In genomic region chr7:35816514-35816913, GRCh38 we compare ENCODE assay signal across 30 cellular contexts. TPM values are rescaled to one million over a fixed set of nuclear protein-coding genes. Genes with fewer than 3 reads are reported as not detected.
DNase-seq lines count a peak whose midpoint lies in the region; ATAC-seq, FAIRE-seq and TF ChIP-seq lines count a peak whose summit lies in the region.
"Had no signal": no experiment of that assay in that cellular context is flagged by ENCODE, and none has a peak within 500 bp of the region (broad histone marks: within the 10 kb centered on the region; RNA-seq: fewer than 3 reads in every experiment).

No MANE protein-coding gene starts in this region.

- FAIRE-seq in HepG2 (lab: Jason Lieb, UNC), result no peak
- FAIRE-seq: endometrium had no signal

- no peaks in the 10 kb centered on the region for H3K36me3 Mint-ChIP-seq in MCF 10A (ENCODE audit: insufficient read depth, unreplicated experiment)
- peaks cover 40% of the 10 kb centered on the region for H3K36me3 Mint-ChIP-seq in activated T-helper 17 cell treated with anti-CD3 and anti-CD28 coated beads, Interleukin-2, amount 50 U/mL, for 72 hours (ENCODE audit: low read depth)

- H3K27ac Mint-ChIP-seq in MCF 10A (ENCODE audit: low read depth, unreplicated experiment), result no peak overlapping the region
- peak overlapping the region; percentile 53 for H3K27ac Mint-ChIP-seq in activated T-helper 17 cell treated with anti-CD3 and anti-CD28 coated beads, Interleukin-2, amount 50 U/mL, for 72 hours
- H3K27ac Mint-ChIP-seq: neural progenitor cell; T-helper 1 cell treated with Interleukin-12 subunit alpha and Interleukin-12 subunit beta and Interleukin-4 antibody, amounts not matched to agents 30 μg/mL and 1 μg/mL, for 36 hours had no signal

- H4K20me1 ChIP-seq in mammary epithelial cell (ENCODE audit: insufficient read depth, low read length), result peaks cover 4% of the 10 kb centered on the region
- peaks cover 75% of the 10 kb centered on the region for H4K20me1 ChIP-seq in osteoblast (ENCODE audit: insufficient read depth, low read length)
- peaks cover 20% of the 10 kb centered on the region for H4K20me1 ChIP-seq in HepG2 (ENCODE audit: insufficient read depth, low read length)

- H3K79me2 ChIP-seq in mammary epithelial cell (ENCODE audit: insufficient read depth, low read length) (peaks cover 98% of the 10 kb centered on the region), osteoblast (ENCODE audit: insufficient read depth, low read length) (peaks cover 99% of the 10 kb centered on the region), HepG2 (ENCODE audit: insufficient read depth, low read length) (peaks cover 96% of the 10 kb centered on the region)

- H3K4me3 ChIP-seq in mammary epithelial cell (replicated peaks in 1 of 3; ENCODE audit: insufficient read depth in 1 of 3, low read depth in 2 of 3, low read length in 3 of 3), result no peak overlapping the region
- H3K4me3 ChIP-seq in osteoblast (ENCODE audit: insufficient read depth, low read length), result no peak overlapping the region
- no peak overlapping the region for H3K4me3 ChIP-seq in HepG2 (replicated peaks in 1 of 3; ENCODE audit: insufficient read depth in 1 of 3, low read depth in 2 of 3, low read length in 3 of 3)
- H3K4me3 ChIP-seq: neural progenitor cell, skin epidermis, testis, uterus had no signal

- H3K9ac ChIP-seq in mammary epithelial cell (ENCODE audit: insufficient read depth, low read length) (no peak overlapping the region), HepG2 (ENCODE audit: insufficient read depth, low read depth, low read length) (no peak overlapping the region)
- H3K9ac ChIP-seq: neural progenitor cell had no signal

- ATAC-seq in activated T-helper 17 cell treated with anti-CD3 and anti-CD28 coated beads, Interleukin-2, amount 50 U/mL, for 72 hours (replicated peaks), result no peak
- peak; percentile 58 for ATAC-seq in foreskin keratinocyte
- ATAC-seq in GM18907 (IDR thresholded peaks at IDR 0.05; ENCODE audit: unreplicated experiment), result no peak
- ATAC-seq in GM21717 (IDR thresholded peaks at IDR 0.05; ENCODE audit: unreplicated experiment), result no peak
- no peak for ATAC-seq in HepG2
- ATAC-seq: Right ventricle myocardium inferior, SK-N-SH treated with all-trans-retinoic acid at 6 μM for 48 hours had no signal

- DNase-seq in mammary epithelial cell (peak; percentile 65), MCF 10A (ENCODE audit: unreplicated experiment) (no peak), foreskin keratinocyte (peak; percentile 58 to 70), osteoblast (ENCODE audit: insufficient read length, low spot score, missing footprints) (no peak), HepG2 (ENCODE audit: low spot score) (no peak)
- DNase-seq: activated CD4-positive, alpha-beta T cell treated with anti-CD3 and anti-CD28 coated beads, Interleukin-2, amount 50 U/mL, for 48 hours; activated CD4-positive, CD25-positive, alpha-beta regulatory T cell; activated CD8-positive, alpha-beta memory T cell treated with anti-CD3 and anti-CD28 coated beads, Interleukin-2, amount 50 U/mL, for 4 hours; activated effector memory CD4-positive, alpha-beta T cell treated with anti-CD3 and anti-CD28 coated beads, Interleukin-2, amount 50 U/mL, for 16 hours; CD4-positive, alpha-beta memory T cell; cerebellar nuclear complex; GOT3; hippocampal formation; mesenchymal stem cell; NCI-H1105; NCI-H187; NCI-H524 treated with DMSO at 0.1 percent for 48 hours; NK-92 treated with Interleukin-12 subunit alpha and Interleukin-12 subunit beta, amount 100 ng/mL, for 24 hours; stimulated activated naive CD4-positive, alpha-beta T cell; testis; uterus had no signal

- in situ Hi-C loops in mammary epithelial cell (cut with MboI; ENCODE audit: low sequenced_read_pairs in 2 of 2) (no loop called here), HepG2 (cut with HindIII; ENCODE audit: extremely low pct_ligation_motif_present, low pct_unique_long_range_greater_than_20kb) (no loop called here)

- H2AFZ ChIP-seq in mammary epithelial cell (ENCODE audit: low read depth, low read length), result no peak overlapping the region
- no peak overlapping the region for H2AFZ ChIP-seq in osteoblast (ENCODE audit: low read length)
- no peak overlapping the region for H2AFZ ChIP-seq in HepG2 (ENCODE audit: low read length)
- H2AFZ ChIP-seq: neural progenitor cell had no signal

- no peak overlapping the region for H3K27ac ChIP-seq in mammary epithelial cell (ENCODE audit: insufficient read depth, low read depth, low read length)
- H3K27ac ChIP-seq in foreskin keratinocyte, result no peak overlapping the region
- H3K27ac ChIP-seq in osteoblast (ENCODE audit: low read depth, low read length), result no peak overlapping the region
- H3K27ac ChIP-seq in HepG2 (ENCODE audit: extremely low read length, insufficient read depth, low read length), result no peak overlapping the region
- H3K27ac ChIP-seq: neural progenitor cell, skin epidermis, testis, uterus had no signal

- peaks cover 31% of the 10 kb centered on the region for H3K4me1 Mint-ChIP-seq in MCF 10A (ENCODE audit: insufficient read depth, unreplicated experiment)
- peaks cover 58% of the 10 kb centered on the region for H3K4me1 Mint-ChIP-seq in activated T-helper 17 cell treated with anti-CD3 and anti-CD28 coated beads, Interleukin-2, amount 50 U/mL, for 72 hours
- H3K4me1 Mint-ChIP-seq: neural progenitor cell had no signal

- TF ChIP-seq CTCF in mammary epithelial cell (conservative IDR thresholded peaks at IDR 0.05 in 1 of 2, IDR thresholded peaks at IDR 0.05 in 1 of 2; ENCODE audit: extremely low read depth in 1 of 2, insufficient read depth in 1 of 2, low read depth in 1 of 2, low read length in 2 of 2) (no peak), MCF 10A (IDR thresholded peaks at IDR 0.05; ENCODE audit: unreplicated experiment) (no peak), foreskin keratinocyte (conservative IDR thresholded peaks at IDR 0.05) (no peak), osteoblast (IDR thresholded peaks at IDR 0.05; ENCODE audit: extremely low read depth, low read depth, low read length) (no peak), HepG2 (CRISPR knock-in tag; IDR thresholded peaks at IDR 0.05) (no peak)

- no peak for TF ChIP-seq POLR2A in HepG2 (IDR thresholded peaks at IDR 0.05; ENCODE audit: insufficient read depth in 1 of 2, low read depth in 2 of 2, low read length in 2 of 2)

- 86% methylated on average over 1 of the region's 1 CpG for WGBS in mammary epithelial cell (ENCODE audit: low coverage, missing lambda C conversion rate)
- 100% methylated on average over 1 of the region's 1 CpG for WGBS in HepG2 (ENCODE audit: low lambda C conversion rate)

- BruUV-seq in mammary epithelial cell (replicated peaks; lab: Mats Ljungman, UMichigan) (no TSS peak), MCF 10A (replicated peaks; lab: Mats Ljungman, UMichigan) (no TSS peak), HepG2 (replicated peaks; lab: Mats Ljungman, UMichigan) (no TSS peak)

- POLR2A ChIA-PET in MCF 10A (lab: Yijun Ruan, JAX), result interaction anchor here (0.9 kb wide), 1 partner anchor 16 kb away, joined by 3 read pairs; the partner anchor contains the start of gene SEPTIN7
- POLR2A ChIA-PET in HepG2 (lab: Yijun Ruan, JAX), result no interaction called here

- no peaks in the 10 kb centered on the region for H3K4me1 ChIP-seq in mammary epithelial cell (ENCODE audit: insufficient read depth, low read length)
- peaks cover 12% of the 10 kb centered on the region for H3K4me1 ChIP-seq in foreskin keratinocyte
- H3K4me1 ChIP-seq in osteoblast (ENCODE audit: insufficient read depth, low read length), result no peaks in the 10 kb centered on the region
- peaks cover 17% of the 10 kb centered on the region for H3K4me1 ChIP-seq in HepG2 (ENCODE audit: insufficient read depth, low read length)
- H3K4me1 ChIP-seq: neural progenitor cell, testis, uterus had no signal

- no peak for TF ChIP-seq RAD21 in HepG2 (CRISPR knock-in tag; IDR thresholded peaks at IDR 0.05)

- dilution Hi-C loops in mammary epithelial cell (cut with HindIII; ENCODE audit: low sequenced_read_pairs), result no loop called here

- no peak overlapping the region for H3K4me3 Mint-ChIP-seq in MCF 10A (ENCODE audit: unreplicated experiment)
- peak overlapping the region; percentile 61 for H3K4me3 Mint-ChIP-seq in activated T-helper 17 cell treated with anti-CD3 and anti-CD28 coated beads, Interleukin-2, amount 50 U/mL, for 72 hours
- H3K4me3 Mint-ChIP-seq: neural progenitor cell; T-helper 1 cell treated with Interleukin-12 subunit alpha and Interleukin-12 subunit beta and Interleukin-4 antibody, amounts not matched to agents 30 μg/mL and 1 μg/mL, for 36 hours had no signal

- TF ChIP-seq EP300 in HepG2 (IDR thresholded peaks at IDR 0.05; ENCODE audit: low read depth in 2 of 2, low read length in 2 of 2) (no peak), HepG2 (CRISPR knock-in tag; IDR thresholded peaks at IDR 0.05; ENCODE audit: borderline replicate concordance) (no peak)

- H3K27me3 ChIP-seq in mammary epithelial cell (ENCODE audit: insufficient read depth, low read length) (no peaks in the 10 kb centered on the region), foreskin keratinocyte (no peaks in the 10 kb centered on the region), osteoblast (ENCODE audit: insufficient read depth, low read length) (no peaks in the 10 kb centered on the region), HepG2 (ENCODE audit: control insufficient read depth in 1 of 2, insufficient read depth in 2 of 2, low read length in 2 of 2) (no peaks in the 10 kb centered on the region)
- H3K27me3 ChIP-seq: neural progenitor cell, testis, uterus had no signal

- intact Hi-C loops in mammary epithelial cell (cut with micrococcal nuclease), result no loop called here
- intact Hi-C loops in MCF 10A (cut with micrococcal nuclease), result no loop called here
- intact Hi-C loops in HepG2 (cut with micrococcal nuclease; ENCODE audit: unreplicated experiment), result no loop called here

- H3K4me2 ChIP-seq in mammary epithelial cell (ENCODE audit: insufficient read depth, low read depth, low read length) (no peak overlapping the region), osteoblast (ENCODE audit: insufficient read depth, low read length) (no peak overlapping the region), HepG2 (ENCODE audit: low read depth, low read length) (no peak overlapping the region)
- H3K4me2 ChIP-seq: neural progenitor cell had no signal

- H3K27me3 Mint-ChIP-seq in MCF 10A (ENCODE audit: insufficient read depth, unreplicated experiment), result no peaks in the 10 kb centered on the region
- H3K27me3 Mint-ChIP-seq in activated T-helper 17 cell treated with anti-CD3 and anti-CD28 coated beads, Interleukin-2, amount 50 U/mL, for 72 hours, result no peaks in the 10 kb centered on the region
- H3K27me3 Mint-ChIP-seq: CD4-positive, alpha-beta memory T cell had no signal

- H3K36me3 ChIP-seq in mammary epithelial cell (ENCODE audit: insufficient read depth, low read length) (no peaks in the 10 kb centered on the region), osteoblast (ENCODE audit: insufficient read depth, low read length) (no peaks in the 10 kb centered on the region), HepG2 (replicated peaks in 1 of 2; ENCODE audit: control insufficient read depth in 1 of 2, insufficient read depth in 2 of 2, low read length in 2 of 2) (no peaks in the 10 kb centered on the region)
- H3K36me3 ChIP-seq: neural progenitor cell, uterus had no signal

- no peaks in the 10 kb centered on the region for H3K9me3 ChIP-seq in mammary epithelial cell (replicated peaks; ENCODE audit: insufficient read depth, low read length)
- H3K9me3 ChIP-seq in osteoblast (ENCODE audit: low read depth, low read length), result no peaks in the 10 kb centered on the region
- no peaks in the 10 kb centered on the region for H3K9me3 ChIP-seq in HepG2 (ENCODE audit: low read length)
- H3K9me3 ChIP-seq: testis had no signal

- CTCF ChIA-PET in mammary epithelial cell (lab: Charles Lee; ENCODE audit: low non-redundant PET), result no interaction called here
- CTCF ChIA-PET in MCF 10A (lab: Yijun Ruan, JAX), result interaction anchor here (1.2 kb wide), 1 partner anchor 14 kb away, joined by 4 read pairs; no protein-coding TSS in a partner anchor
- CTCF ChIA-PET in HepG2 (lab: Yijun Ruan, JAX; ENCODE audit: low intra/inter-chr PET ratio, low total read pairs), result no interaction called here

- peaks cover 30% of the 10 kb centered on the region for H3K9me3 Mint-ChIP-seq in MCF 10A (ENCODE audit: unreplicated experiment)
- peaks cover 9% of the 10 kb centered on the region for H3K9me3 Mint-ChIP-seq in activated T-helper 17 cell treated with anti-CD3 and anti-CD28 coated beads, Interleukin-2, amount 50 U/mL, for 72 hours

RNA-seq across cellular contexts. Expression of gene SEPTIN7, which starts 15.7 kb away (rescaled TPM):
- total RNA-seq in mammary epithelial cell (100 to 1,000 TPM; 137 to 184 TPM), MCF 10A (2022) (173 and 187 TPM in 2 replicates), foreskin keratinocyte (229 and 253 TPM in 2 replicates), osteoblast (178 and 191 TPM in 2 replicates), HepG2 (2016; rRNA removed; fragmentation: Illumina TruSeq; extraction: Trizol) (129 and 215 TPM in 2 replicates)
- polyA plus RNA-seq in mammary epithelial cell (113 TPM), foreskin keratinocyte (111 and 136 TPM in 2 replicates), HepG2 (2011; rRNA removed) (71.6 and 103 TPM in 2 replicates)
- 93.8 TPM for polyA minus RNA-seq in mammary epithelial cell
- total RNA-seq in activated T-helper 17 cell treated with anti-CD3 and anti-CD28 coated beads, Interleukin-2, amount 50 U/mL, for 72 hours, result 100 to 1,000 TPM; 220 to 231 TPM
- 9.6 and 11.6 TPM in 2 replicates for total RNA-seq in HepG2 (2016; cell fraction: cytosol; rRNA removed; fragmentation: Illumina TruSeq; extraction: Trizol; ENCODE audit: low read depth)
- total RNA-seq in HepG2 (2016; cell fraction: insoluble cytoplasmic fraction; rRNA removed; fragmentation: Illumina TruSeq; extraction: Trizol), result 128 and 219 TPM in 2 replicates
- total RNA-seq in HepG2 (2016; cell fraction: membrane; rRNA removed; fragmentation: Illumina TruSeq; extraction: Trizol), result 32.1 and 46.0 TPM in 2 replicates
- total RNA-seq in HepG2 (2016; cell fraction: nucleus; rRNA removed; fragmentation: Illumina TruSeq; extraction: Trizol), result 73.3 and 80.1 TPM in 2 replicates
- 30.0 and 48.8 TPM in 2 replicates for polyA plus RNA-seq in HepG2 (2011; cell fraction: cytosol; rRNA removed)
- polyA plus RNA-seq in HepG2 (2011; cell fraction: nucleus; rRNA removed), result 15.0 and 15.1 TPM in 2 replicates
- 80.8 and 116 TPM in 2 replicates for polyA plus RNA-seq in HepG2 (2012)
- 12.3 and 12.5 TPM in 2 replicates for polyA plus RNA-seq in HepG2 (2016; cell fraction: cytosol; fragmentation: Illumina TruSeq; extraction: Trizol; ENCODE audit: low read depth)
- 227 and 242 TPM in 2 replicates for polyA plus RNA-seq in HepG2 (2016; cell fraction: insoluble cytoplasmic fraction; fragmentation: Illumina TruSeq; extraction: Trizol; ENCODE audit: low read depth)
- polyA plus RNA-seq in HepG2 (2016; cell fraction: membrane; fragmentation: Illumina TruSeq; extraction: Trizol; ENCODE audit: low read depth), result 28.2 and 28.5 TPM in 2 replicates
- polyA plus RNA-seq in HepG2 (2016; cell fraction: nucleus; fragmentation: Illumina TruSeq; extraction: Trizol; ENCODE audit: insufficient read depth, low read depth), result 84.5 and 88.0 TPM in 2 replicates
- polyA minus RNA-seq in HepG2 (2011; rRNA and poly(A)+ RNA removed; ENCODE audit: low replicate concordance), result 20.9 and 38.7 TPM in 2 replicates
- polyA minus RNA-seq in HepG2 (2011; cell fraction: cytosol; rRNA and poly(A)+ RNA removed), result 49.4 and 59.4 TPM in 2 replicates
- 101 and 117 TPM in 2 replicates for polyA minus RNA-seq in HepG2 (2011; cell fraction: nucleus; rRNA and poly(A)+ RNA removed)

Comparison
In these comparisons a context has a peak if more than half of its experiments do, and no peak if none do; other contexts are left out.
1. DNase-seq: peak in mammary epithelial cell (single experiment) and foreskin keratinocyte (2 of 2); none in MCF 10A (single experiment), osteoblast (single experiment) and HepG2 (single experiment).